Comparison of ENCODE assay signal across 31 cellular contexts in the genomic region with DNA sequence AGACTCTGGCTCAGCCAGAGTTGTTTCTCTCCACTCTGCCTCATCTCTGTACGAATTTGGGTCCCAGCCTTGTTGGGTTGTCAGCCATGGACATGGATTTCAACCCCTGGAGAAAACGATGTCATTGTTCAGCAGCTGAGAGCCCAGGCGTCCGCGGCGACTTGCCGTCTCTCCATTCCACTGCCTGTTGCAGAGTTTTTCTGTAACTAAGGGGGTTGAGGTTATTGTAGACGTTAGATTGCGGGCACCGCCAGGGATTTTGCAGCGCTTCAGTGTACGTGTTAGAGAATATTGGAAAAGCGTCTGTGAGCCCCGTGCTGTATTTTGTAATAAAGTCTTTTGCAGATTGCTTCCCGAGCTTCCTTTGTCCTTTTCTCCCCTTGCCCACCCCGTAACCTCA. TPM values are rescaled to one million over a fixed set of nuclear protein-coding genes. Genes with fewer than 3 reads are reported as not detected.
DNase-seq lines count a peak whose midpoint lies in the region; ATAC-seq and TF ChIP-seq lines count a peak whose summit lies in the region.
"Had no signal": no experiment of that assay in that cellular context is flagged by ENCODE, and none has a peak within 500 bp of the region (broad histone marks: within the 10 kb centered on the region; RNA-seq: fewer than 3 reads in every experiment).

No MANE protein-coding gene starts in this region.

- peaks cover 0 to 80% of the 10 kb centered on the region in 2 donors for H3K36me3 ChIP-seq in gastroesophageal sphincter

- 71 to 91% methylated on average over 5 to 14 of the region's 16 CpGs for WGBS in gastroesophageal sphincter (ENCODE audit: low coverage in 1 of 2), 2 donors

- no peaks in the 10 kb centered on the region for H3K27me3 ChIP-seq in gastroesophageal sphincter
- H3K27me3 ChIP-seq: BE2C had no signal

- H3K4me1 ChIP-seq in gastroesophageal sphincter: peaks cover 0 to 9% (median 0%) of the 10 kb centered on the region in 3 donors
- H3K4me1 ChIP-seq: BE2C had no signal

- no peak overlapping the region for H3K27ac ChIP-seq in gastroesophageal sphincter
- H3K27ac ChIP-seq: HL-60, KMS-11 had no signal

- no peaks in the 10 kb centered on the region for H3K9me3 ChIP-seq in gastroesophageal sphincter
- H3K9me3 ChIP-seq: BE2C had no signal

- intact Hi-C loops in activated CD4-positive, alpha-beta T cell treated with anti-CD3 and anti-CD28 coated beads for 36 hours (cut with DNase I, micrococcal nuclease): no loop called here

- no peak for DNase-seq in activated CD4-positive, alpha-beta T cell treated with anti-CD3 and anti-CD28 coated beads for 36 hours
- DNase-seq in activated CD4-positive, alpha-beta T cell treated with anti-CD3 and anti-CD28 coated beads, Interleukin-2, amount 50 U/mL, for 4 hours: no peak
- DNase-seq in stimulated activated naive CD8-positive, alpha-beta T cell treated with anti-CD3 and anti-CD28 coated beads, Interleukin-15, amount 100 ng/mL, for 72 hours: no peak
- DNase-seq in nephron progenitor cell: no peak
- DNase-seq: 8988T; ACHN; BE2C; CD8-positive, alpha-beta memory T cell; DMS 273 treated with DMSO at 0.1 percent for 48 hours; DMS79; EL; GDM1; GOT3; MM.1S; NCI-H1694; NCI-H2081; NCI-H2227 treated with DMSO at 0.1 percent for 48 hours; NCI-H510A; NCI-H69; RPMI8226; SHP77 treated with DMSO at 0.1 percent for 48 hours had no signal

- no peak for TF ChIP-seq EP300 in gastroesophageal sphincter (IDR thresholded peaks at IDR 0.05)

- peaks cover 39% of the 10 kb centered on the region for H3K4me1 Mint-ChIP-seq in activated CD4-positive, alpha-beta T cell treated with anti-CD3 and anti-CD28 coated beads for 36 hours
- H3K4me1 Mint-ChIP-seq in stimulated activated naive CD8-positive, alpha-beta T cell treated with anti-CD3 and anti-CD28 coated beads, Interleukin-15, Interleukin-2, amounts not matched to agents 100 ng/mL and 50 ng/mL, for 24 hours (ENCODE audit: low read depth): peaks cover 44% of the 10 kb centered on the region
- H3K4me1 Mint-ChIP-seq in stimulated activated naive CD8-positive, alpha-beta T cell treated with anti-CD3 and anti-CD28 coated beads, Interleukin-15, amount 100 ng/mL, for 72 hours: peaks cover 56% of the 10 kb centered on the region
- peaks cover 5% of the 10 kb centered on the region for H3K4me1 Mint-ChIP-seq in nephron progenitor cell

- H3K4me3 Mint-ChIP-seq in activated CD4-positive, alpha-beta T cell treated with anti-CD3 and anti-CD28 coated beads for 36 hours: no peak overlapping the region
- H3K4me3 Mint-ChIP-seq in stimulated activated naive CD8-positive, alpha-beta T cell treated with anti-CD3 and anti-CD28 coated beads, Interleukin-15, Interleukin-2, amounts not matched to agents 100 ng/mL and 50 ng/mL, for 24 hours: no peak overlapping the region
- H3K4me3 Mint-ChIP-seq in stimulated activated naive CD8-positive, alpha-beta T cell treated with anti-CD3 and anti-CD28 coated beads, Interleukin-15, amount 100 ng/mL, for 72 hours: no peak overlapping the region
- H3K4me3 Mint-ChIP-seq in nephron progenitor cell: no peak overlapping the region
- H3K4me3 Mint-ChIP-seq: CD14-positive monocyte; CD8-positive, alpha-beta memory T cell; IgD-negative memory B cell had no signal

- no peaks in the 10 kb centered on the region for H3K27me3 Mint-ChIP-seq in activated CD4-positive, alpha-beta T cell treated with anti-CD3 and anti-CD28 coated beads for 36 hours
- H3K27me3 Mint-ChIP-seq in stimulated activated naive CD8-positive, alpha-beta T cell treated with anti-CD3 and anti-CD28 coated beads, Interleukin-15, Interleukin-2, amounts not matched to agents 100 ng/mL and 50 ng/mL, for 24 hours: no peaks in the 10 kb centered on the region
- no peaks in the 10 kb centered on the region for H3K27me3 Mint-ChIP-seq in stimulated activated naive CD8-positive, alpha-beta T cell treated with anti-CD3 and anti-CD28 coated beads, Interleukin-15, amount 100 ng/mL, for 72 hours
- no peaks in the 10 kb centered on the region for H3K27me3 Mint-ChIP-seq in nephron progenitor cell (ENCODE audit: low read depth, poor library complexity)
- H3K27me3 Mint-ChIP-seq: CD8-positive, alpha-beta memory T cell; IgD-negative memory B cell had no signal

- TF ChIP-seq CTCF in nephron progenitor cell (IDR thresholded peaks at IDR 0.05): no peak
- TF ChIP-seq CTCF in gastroesophageal sphincter (IDR thresholded peaks at IDR 0.05): no peak

- TF ChIP-seq POLR2A in gastroesophageal sphincter (IDR thresholded peaks at IDR 0.05): no peak

- H3K9me3 Mint-ChIP-seq in activated CD4-positive, alpha-beta T cell treated with anti-CD3 and anti-CD28 coated beads for 36 hours (ENCODE audit: low read depth): no peaks in the 10 kb centered on the region
- H3K9me3 Mint-ChIP-seq in stimulated activated naive CD8-positive, alpha-beta T cell treated with anti-CD3 and anti-CD28 coated beads, Interleukin-15, Interleukin-2, amounts not matched to agents 100 ng/mL and 50 ng/mL, for 24 hours: no peaks in the 10 kb centered on the region
- no peaks in the 10 kb centered on the region for H3K9me3 Mint-ChIP-seq in stimulated activated naive CD8-positive, alpha-beta T cell treated with anti-CD3 and anti-CD28 coated beads, Interleukin-15, amount 100 ng/mL, for 72 hours
- no peaks in the 10 kb centered on the region for H3K9me3 Mint-ChIP-seq in nephron progenitor cell
- H3K9me3 Mint-ChIP-seq: CD14-positive monocyte; CD8-positive, alpha-beta memory T cell; IgD-negative memory B cell had no signal

- peaks cover 51% of the 10 kb centered on the region for H3K36me3 Mint-ChIP-seq in activated CD4-positive, alpha-beta T cell treated with anti-CD3 and anti-CD28 coated beads for 36 hours (ENCODE audit: low read depth)
- peaks cover 67% of the 10 kb centered on the region for H3K36me3 Mint-ChIP-seq in stimulated activated naive CD8-positive, alpha-beta T cell treated with anti-CD3 and anti-CD28 coated beads, Interleukin-15, Interleukin-2, amounts not matched to agents 100 ng/mL and 50 ng/mL, for 24 hours (ENCODE audit: low read depth)
- peaks cover 55% of the 10 kb centered on the region for H3K36me3 Mint-ChIP-seq in nephron progenitor cell (ENCODE audit: low read depth)

- peak overlapping the region; percentile 73 for H3K27ac Mint-ChIP-seq in activated CD4-positive, alpha-beta T cell treated with anti-CD3 and anti-CD28 coated beads for 36 hours
- peak overlapping the region; percentile 22 for H3K27ac Mint-ChIP-seq in stimulated activated naive CD8-positive, alpha-beta T cell treated with anti-CD3 and anti-CD28 coated beads, Interleukin-15, Interleukin-2, amounts not matched to agents 100 ng/mL and 50 ng/mL, for 24 hours
- H3K27ac Mint-ChIP-seq in stimulated activated naive CD8-positive, alpha-beta T cell treated with anti-CD3 and anti-CD28 coated beads, Interleukin-15, amount 100 ng/mL, for 72 hours: no peak overlapping the region
- peak overlapping the region; percentile 80 for H3K27ac Mint-ChIP-seq in nephron progenitor cell

- POLR2A ChIA-PET in activated CD4-positive, alpha-beta T cell treated with anti-CD3 and anti-CD28 coated beads for 36 hours (lab: Charles Lee): interaction anchor here (1.0 kb wide), 1 partner anchor 14 kb away, joined by 3 read pairs; no protein-coding TSS in a partner anchor

- ATAC-seq in activated CD4-positive, alpha-beta T cell treated with anti-CD3 and anti-CD28 coated beads for 36 hours: no peak
- no peak for ATAC-seq in stimulated activated naive CD8-positive, alpha-beta T cell treated with anti-CD3 and anti-CD28 coated beads, Interleukin-15, amount 100 ng/mL, for 72 hours
- ATAC-seq in HG03175 (IDR thresholded peaks at IDR 0.05; ENCODE audit: unreplicated experiment) (no peak), HG03025 (IDR thresholded peaks at IDR 0.05; ENCODE audit: low FRiP score, unreplicated experiment) (no peak), gastroesophageal sphincter (no peak)
- ATAC-seq: GM12878, HCT116 had no signal

- CTCF ChIA-PET in activated CD4-positive, alpha-beta T cell treated with anti-CD3 and anti-CD28 coated beads for 36 hours (lab: Charles Lee): interaction anchor here (3.1 kb wide), 1 partner anchor 11 kb away, joined by 23 read pairs; no protein-coding TSS in a partner anchor

- no peak overlapping the region for H3K4me3 ChIP-seq in gastroesophageal sphincter
- H3K4me3 ChIP-seq: GM12878 had no signal

RNA-seq across cellular contexts. Expression of gene RBM38, which starts 13.1 kb away (rescaled TPM):
- 100 to 1,000 TPM in 1 of 2 experiments, 10 to 100 TPM in 1; 96.5 to 101 TPM for total RNA-seq in activated CD4-positive, alpha-beta T cell treated with anti-CD3 and anti-CD28 coated beads for 36 hours
- total RNA-seq in gastroesophageal sphincter: 100 to 1,000 TPM in 2 of 4 donors, 10 to 100 TPM in 2; 50.9 to 190 (median 106) TPM

RNA-seq across cellular contexts. Expression of gene RAE1, which starts 27.1 kb away (rescaled TPM):
- total RNA-seq in activated CD4-positive, alpha-beta T cell treated with anti-CD3 and anti-CD28 coated beads for 36 hours: 10 to 100 TPM; 42.7 to 48.9 TPM
- total RNA-seq in gastroesophageal sphincter: 10 to 100 TPM; 16.5 to 30.4 (median 25.1) TPM

RNA-seq across cellular contexts. Expression of gene SPO11, which starts 48.5 kb away (rescaled TPM):
- not detected for total RNA-seq in activated CD4-positive, alpha-beta T cell treated with anti-CD3 and anti-CD28 coated beads for 36 hours
- total RNA-seq in gastroesophageal sphincter: not detected
- total RNA-seq: CD8-positive, alpha-beta memory T cell; GM12878 had no signal

Comparison
In these comparisons a context has a peak if more than half of its experiments do, and no peak if none do; other contexts are left out.
1. H3K27ac Mint-ChIP-seq: peak in activated CD4-positive, alpha-beta T cell treated with anti-CD3 and anti-CD28 coated beads for 36 hours (single experiment), stimulated activated naive CD8-positive, alpha-beta T cell treated with anti-CD3 and anti-CD28 coated beads, Interleukin-15, Interleukin-2, amounts not matched to agents 100 ng/mL and 50 ng/mL, for 24 hours (single experiment) and nephron progenitor cell (single experiment); none in stimulated activated naive CD8-positive, alpha-beta T cell treated with anti-CD3 and anti-CD28 coated beads, Interleukin-15, amount 100 ng/mL, for 72 hours (0 of 2).